In the genomic region with DNA sequence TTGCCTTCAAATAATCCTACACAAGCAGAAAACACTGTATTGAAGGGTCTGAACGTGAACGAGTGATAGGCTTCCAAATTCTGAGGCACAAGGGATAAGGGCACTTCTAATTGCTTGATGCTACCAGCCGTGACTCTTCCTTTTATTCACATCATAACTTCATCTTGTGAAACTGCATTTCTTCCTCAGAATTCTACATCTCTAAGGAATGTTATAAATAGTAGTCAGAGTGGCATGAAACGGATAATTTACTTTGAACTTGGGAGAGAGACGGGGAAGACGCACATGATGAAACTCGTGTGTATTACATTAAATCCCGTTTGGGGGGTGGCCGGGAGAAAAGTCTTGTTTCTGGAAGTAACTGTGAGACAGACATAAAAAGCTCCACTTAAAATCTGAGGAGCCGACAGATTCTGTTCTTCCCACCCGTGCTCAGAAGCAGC, we compare ENCODE assay signal across 8 cellular contexts. TPM values are rescaled to one million over a fixed set of nuclear protein-coding genes. Genes with fewer than 3 reads are reported as not detected.
DNase-seq lines count a peak whose midpoint lies in the region; ATAC-seq and FAIRE-seq lines count a peak whose summit lies in the region.

No MANE protein-coding gene starts in this region.

- peaks cover 44 to 65% (median 57%) of the 10 kb centered on the region in 4 donors for H3K4me1 Mint-ChIP-seq in CD4-positive, alpha-beta memory T cell
- peaks cover 47% of the 10 kb centered on the region for H3K4me1 Mint-ChIP-seq in activated naive CD8-positive, alpha-beta T cell treated with anti-CD3 and anti-CD28 coated beads, Interleukin-2, amount 50 U/mL, for 24 hours
- peaks cover 59% of the 10 kb centered on the region for H3K4me1 Mint-ChIP-seq in stimulated activated naive CD8-positive, alpha-beta T cell treated with anti-CD3 and anti-CD28 coated beads, Interleukin-15, amount 100 ng/mL, for 72 hours

- CTCF ChIA-PET in CD4-positive, alpha-beta memory T cell (lab: Charles Lee; ENCODE audit: partially characterized antibody): interaction anchor here (0.6 to 4.3 kb wide), 6 partner anchors 11 to 656 kb away, joined by 3 to 36 read pairs (median 8); a partner anchor contains a TSS

- no peaks in the 10 kb centered on the region for H3K27me3 ChIP-seq in CD4-positive, alpha-beta memory T cell (ENCODE audit: insufficient read depth, low read length)
- H3K27me3 ChIP-seq in iPS-15b (ENCODE audit: control insufficient read depth, insufficient read depth, low read length): no peaks in the 10 kb centered on the region

- DNase-seq in CD4-positive, alpha-beta memory T cell: peak in 2 of 5 donors; percentile 16 to 40
- DNase-seq in HTR-8/SVneo (ENCODE audit: insufficient read length, low spot score) (peak; percentile 13), SKM-1 treated with dmso at 0.1 percent for 144 hours (lab: John Stamatoyannopoulos, UW; ENCODE audit: unreplicated experiment) (no peak)
- no peak for DNase-seq in activated naive CD8-positive, alpha-beta T cell treated with anti-CD3 and anti-CD28 coated beads, Interleukin-2, amount 50 U/mL, for 24 hours
- DNase-seq in stimulated activated naive CD8-positive, alpha-beta T cell treated with anti-CD3 and anti-CD28 coated beads, Interleukin-15, amount 100 ng/mL, for 72 hours: no peak

- H3K27ac Mint-ChIP-seq in CD4-positive, alpha-beta memory T cell: peak overlapping the region; percentile 78 to 97 (median 92)
- peak overlapping the region; percentile 97 for H3K27ac Mint-ChIP-seq in activated naive CD8-positive, alpha-beta T cell treated with anti-CD3 and anti-CD28 coated beads, Interleukin-2, amount 50 U/mL, for 24 hours
- H3K27ac Mint-ChIP-seq in stimulated activated naive CD8-positive, alpha-beta T cell treated with anti-CD3 and anti-CD28 coated beads, Interleukin-15, amount 100 ng/mL, for 72 hours: peak overlapping the region; percentile 89 to 97

- intact Hi-C loops in CD4-positive, alpha-beta memory T cell (cut with micrococcal nuclease): loop anchor here (5.0 kb wide), 3 partner anchors 481 to 1966 kb away; a partner anchor contains a TSS

- FAIRE-seq in HTR-8/SVneo (lab: Jason Lieb, UNC): no peak

- H3K36me3 Mint-ChIP-seq in CD4-positive, alpha-beta memory T cell: peaks cover 30 to 39% of the 10 kb centered on the region in 2 donors
- peaks cover 49% of the 10 kb centered on the region for H3K36me3 Mint-ChIP-seq in activated naive CD8-positive, alpha-beta T cell treated with anti-CD3 and anti-CD28 coated beads, Interleukin-2, amount 50 U/mL, for 24 hours (ENCODE audit: low read depth)

- no peak for ATAC-seq in activated naive CD8-positive, alpha-beta T cell treated with anti-CD3 and anti-CD28 coated beads, Interleukin-2, amount 50 U/mL, for 24 hours
- no peak for ATAC-seq in stimulated activated naive CD8-positive, alpha-beta T cell treated with anti-CD3 and anti-CD28 coated beads, Interleukin-15, amount 100 ng/mL, for 72 hours
- ATAC-seq in GM21528 (IDR thresholded peaks at IDR 0.05; ENCODE audit: low FRiP score, unreplicated experiment): no peak
- ATAC-seq in HG02610 (IDR thresholded peaks at IDR 0.05; ENCODE audit: unreplicated experiment): no peak

- H3K27me3 Mint-ChIP-seq in CD4-positive, alpha-beta memory T cell: no peaks in the 10 kb centered on the region
- H3K27me3 Mint-ChIP-seq in activated naive CD8-positive, alpha-beta T cell treated with anti-CD3 and anti-CD28 coated beads, Interleukin-2, amount 50 U/mL, for 24 hours: no peaks in the 10 kb centered on the region
- no peaks in the 10 kb centered on the region for H3K27me3 Mint-ChIP-seq in stimulated activated naive CD8-positive, alpha-beta T cell treated with anti-CD3 and anti-CD28 coated beads, Interleukin-15, amount 100 ng/mL, for 72 hours

- H3K9me3 Mint-ChIP-seq in CD4-positive, alpha-beta memory T cell: peaks cover 0 to 3% (median 0%) of the 10 kb centered on the region in 8 donors
- peaks cover 12% of the 10 kb centered on the region for H3K9me3 Mint-ChIP-seq in activated naive CD8-positive, alpha-beta T cell treated with anti-CD3 and anti-CD28 coated beads, Interleukin-2, amount 50 U/mL, for 24 hours
- H3K9me3 Mint-ChIP-seq in stimulated activated naive CD8-positive, alpha-beta T cell treated with anti-CD3 and anti-CD28 coated beads, Interleukin-15, amount 100 ng/mL, for 72 hours: peaks cover 0 to 17% of the 10 kb centered on the region in 2 donors

- H3K27ac ChIP-seq in CD4-positive, alpha-beta memory T cell (ENCODE audit: low read depth, low read length): peak overlapping the region; percentile 62

- no peaks in the 10 kb centered on the region for H3K9me3 ChIP-seq in CD4-positive, alpha-beta memory T cell (ENCODE audit: control insufficient read depth in 1 of 2, low read length in 2 of 2)
- no peaks in the 10 kb centered on the region for H3K9me3 ChIP-seq in iPS-15b (ENCODE audit: control insufficient read depth, insufficient read depth, low read length)

- H3K4me1 ChIP-seq in CD4-positive, alpha-beta memory T cell (ENCODE audit: insufficient read depth, low read length): peaks cover 47% of the 10 kb centered on the region
- no peaks in the 10 kb centered on the region for H3K4me1 ChIP-seq in iPS-15b (ENCODE audit: control insufficient read depth, insufficient read depth, low read length)

- H3K9ac ChIP-seq in iPS-15b (ENCODE audit: low read depth, low read length): peak overlapping the region; percentile 90

- POLR2A ChIA-PET in CD4-positive, alpha-beta memory T cell (lab: Charles Lee; ENCODE audit: partially characterized antibody): interaction anchor here (0.6 to 5.1 kb wide), 14 partner anchors 8 to 1993 kb away, joined by 3 to 40 read pairs (median 4); a partner anchor contains a TSS

- H3K4me3 ChIP-seq in CD4-positive, alpha-beta memory T cell (ENCODE audit: low read length in 2 of 2): peak overlapping the region; percentile 30 to 62
- peak overlapping the region; percentile 73 for H3K4me3 ChIP-seq in iPS-15b (ENCODE audit: low read depth, low read length)

- H3K4me3 Mint-ChIP-seq in CD4-positive, alpha-beta memory T cell: peak overlapping the region; percentile 82 to 97 (median 92)
- H3K4me3 Mint-ChIP-seq in activated naive CD8-positive, alpha-beta T cell treated with anti-CD3 and anti-CD28 coated beads, Interleukin-2, amount 50 U/mL, for 24 hours: peak overlapping the region; percentile 97
- H3K4me3 Mint-ChIP-seq in stimulated activated naive CD8-positive, alpha-beta T cell treated with anti-CD3 and anti-CD28 coated beads, Interleukin-15, amount 100 ng/mL, for 72 hours: peak overlapping the region; percentile 77 to 89

- H3K36me3 ChIP-seq in CD4-positive, alpha-beta memory T cell (ENCODE audit: insufficient read depth, low read length): peaks cover 4% of the 10 kb centered on the region
- H3K36me3 ChIP-seq in iPS-15b (ENCODE audit: control insufficient read depth, insufficient read depth, low read length): peaks cover 5% of the 10 kb centered on the region

RNA-seq across cellular contexts. Expression of a gene that starts 0.8 kb away (rescaled TPM):
- total RNA-seq in CD4-positive, alpha-beta memory T cell: 10 to 100 TPM; 49.5 to 53.5 TPM
- 100 to 1,000 TPM in 1 of 2 donors, 10 to 100 TPM in 1; 97.1 to 128 TPM for polyA plus RNA-seq in CD4-positive, alpha-beta memory T cell
